In the genomic region with DNA sequence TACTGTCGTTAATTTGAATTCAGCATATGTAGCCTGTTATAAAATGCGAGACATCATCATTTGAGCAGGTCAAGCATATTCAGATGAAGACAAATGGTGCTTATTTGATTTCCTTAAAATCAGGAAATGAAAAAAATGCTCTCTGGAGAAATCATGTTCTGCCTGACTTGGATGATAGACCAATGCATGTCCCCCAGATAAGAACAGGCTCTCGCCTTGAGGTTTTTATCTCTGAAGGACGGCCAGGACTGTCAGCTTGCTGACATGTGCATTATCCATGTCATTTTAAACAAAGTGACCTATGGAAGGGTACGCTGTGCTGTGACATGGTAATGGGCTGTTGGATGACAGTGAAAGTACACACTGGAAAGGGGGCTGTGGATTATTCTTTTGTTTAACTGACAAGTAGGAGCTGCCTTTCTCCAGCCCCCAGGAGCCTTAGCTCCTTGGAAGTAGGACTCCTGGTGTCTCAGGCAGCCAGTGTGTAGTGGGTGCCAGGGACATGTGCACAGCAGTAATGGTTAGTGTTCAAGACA, we compare ENCODE assay signal across 1 cellular context.
TF ChIP-seq lines count a peak whose summit lies in the region.

No MANE protein-coding gene starts in this region.

TF ChIP-seq in GM12878, 131 proteins besides CTCF, POLR2A, EP300 and RAD21 (continued from another document):
- TF ChIP-seq, protein P1, sequence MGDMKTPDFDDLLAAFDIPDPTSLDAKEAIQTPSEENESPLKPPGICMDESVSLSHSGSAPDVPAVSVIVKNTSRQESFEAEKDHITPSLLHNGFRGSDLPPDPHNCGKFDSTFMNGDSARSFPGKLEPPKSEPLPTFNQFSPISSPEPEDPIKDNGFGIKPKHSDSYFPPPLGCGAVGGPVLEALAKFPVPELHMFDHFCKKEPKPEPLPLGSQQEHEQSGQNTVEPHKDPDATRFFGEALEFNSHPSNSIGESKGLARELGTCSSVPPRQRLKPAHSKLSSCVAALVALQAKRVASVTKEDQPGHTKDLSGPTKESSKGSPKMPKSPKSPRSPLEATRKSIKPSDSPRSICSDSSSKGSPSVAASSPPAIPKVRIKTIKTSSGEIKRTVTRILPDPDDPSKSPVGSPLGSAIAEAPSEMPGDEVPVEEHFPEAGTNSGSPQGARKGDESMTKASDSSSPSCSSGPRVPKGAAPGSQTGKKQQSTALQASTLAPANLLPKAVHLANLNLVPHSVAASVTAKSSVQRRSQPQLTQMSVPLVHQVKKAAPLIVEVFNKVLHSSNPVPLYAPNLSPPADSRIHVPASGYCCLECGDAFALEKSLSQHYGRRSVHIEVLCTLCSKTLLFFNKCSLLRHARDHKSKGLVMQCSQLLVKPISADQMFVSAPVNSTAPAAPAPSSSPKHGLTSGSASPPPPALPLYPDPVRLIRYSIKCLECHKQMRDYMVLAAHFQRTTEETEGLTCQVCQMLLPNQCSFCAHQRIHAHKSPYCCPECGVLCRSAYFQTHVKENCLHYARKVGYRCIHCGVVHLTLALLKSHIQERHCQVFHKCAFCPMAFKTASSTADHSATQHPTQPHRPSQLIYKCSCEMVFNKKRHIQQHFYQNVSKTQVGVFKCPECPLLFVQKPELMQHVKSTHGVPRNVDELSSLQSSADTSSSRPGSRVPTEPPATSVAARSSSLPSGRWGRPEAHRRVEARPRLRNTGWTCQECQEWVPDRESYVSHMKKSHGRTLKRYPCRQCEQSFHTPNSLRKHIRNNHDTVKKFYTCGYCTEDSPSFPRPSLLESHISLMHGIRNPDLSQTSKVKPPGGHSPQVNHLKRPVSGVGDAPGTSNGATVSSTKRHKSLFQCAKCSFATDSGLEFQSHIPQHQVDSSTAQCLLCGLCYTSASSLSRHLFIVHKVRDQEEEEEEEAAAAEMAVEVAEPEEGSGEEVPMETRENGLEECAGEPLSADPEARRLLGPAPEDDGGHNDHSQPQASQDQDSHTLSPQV (IDR thresholded peaks at IDR 0.05), result no peak
- TF ChIP-seq, protein P2, sequence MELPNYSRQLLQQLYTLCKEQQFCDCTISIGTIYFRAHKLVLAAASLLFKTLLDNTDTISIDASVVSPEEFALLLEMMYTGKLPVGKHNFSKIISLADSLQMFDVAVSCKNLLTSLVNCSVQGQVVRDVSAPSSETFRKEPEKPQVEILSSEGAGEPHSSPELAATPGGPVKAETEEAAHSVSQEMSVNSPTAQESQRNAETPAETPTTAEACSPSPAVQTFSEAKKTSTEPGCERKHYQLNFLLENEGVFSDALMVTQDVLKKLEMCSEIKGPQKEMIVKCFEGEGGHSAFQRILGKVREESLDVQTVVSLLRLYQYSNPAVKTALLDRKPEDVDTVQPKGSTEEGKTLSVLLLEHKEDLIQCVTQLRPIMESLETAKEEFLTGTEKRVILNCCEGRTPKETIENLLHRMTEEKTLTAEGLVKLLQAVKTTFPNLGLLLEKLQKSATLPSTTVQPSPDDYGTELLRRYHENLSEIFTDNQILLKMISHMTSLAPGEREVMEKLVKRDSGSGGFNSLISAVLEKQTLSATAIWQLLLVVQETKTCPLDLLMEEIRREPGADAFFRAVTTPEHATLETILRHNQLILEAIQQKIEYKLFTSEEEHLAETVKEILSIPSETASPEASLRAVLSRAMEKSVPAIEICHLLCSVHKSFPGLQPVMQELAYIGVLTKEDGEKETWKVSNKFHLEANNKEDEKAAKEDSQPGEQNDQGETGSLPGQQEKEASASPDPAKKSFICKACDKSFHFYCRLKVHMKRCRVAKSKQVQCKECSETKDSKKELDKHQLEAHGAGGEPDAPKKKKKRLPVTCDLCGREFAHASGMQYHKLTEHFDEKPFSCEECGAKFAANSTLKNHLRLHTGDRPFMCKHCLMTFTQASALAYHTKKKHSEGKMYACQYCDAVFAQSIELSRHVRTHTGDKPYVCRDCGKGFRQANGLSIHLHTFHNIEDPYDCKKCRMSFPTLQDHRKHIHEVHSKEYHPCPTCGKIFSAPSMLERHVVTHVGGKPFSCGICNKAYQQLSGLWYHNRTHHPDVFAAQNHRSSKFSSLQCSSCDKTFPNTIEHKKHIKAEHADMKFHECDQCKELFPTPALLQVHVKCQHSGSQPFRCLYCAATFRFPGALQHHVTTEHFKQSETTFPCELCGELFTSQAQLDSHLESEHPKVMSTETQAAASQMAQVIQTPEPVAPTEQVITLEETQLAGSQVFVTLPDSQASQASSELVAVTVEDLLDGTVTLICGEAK (IDR thresholded peaks at IDR 0.05; ENCODE audit: borderline replicate concordance), result no peak
- no peak for TF ChIP-seq ZNF274 (IDR thresholded peaks at IDR 0.05; ENCODE audit: insufficient read depth, insufficient read length)
- no peak for TF ChIP-seq SMAD5 (IDR thresholded peaks at IDR 0.05; ENCODE audit: low read depth)
- TF ChIP-seq, protein P3, sequence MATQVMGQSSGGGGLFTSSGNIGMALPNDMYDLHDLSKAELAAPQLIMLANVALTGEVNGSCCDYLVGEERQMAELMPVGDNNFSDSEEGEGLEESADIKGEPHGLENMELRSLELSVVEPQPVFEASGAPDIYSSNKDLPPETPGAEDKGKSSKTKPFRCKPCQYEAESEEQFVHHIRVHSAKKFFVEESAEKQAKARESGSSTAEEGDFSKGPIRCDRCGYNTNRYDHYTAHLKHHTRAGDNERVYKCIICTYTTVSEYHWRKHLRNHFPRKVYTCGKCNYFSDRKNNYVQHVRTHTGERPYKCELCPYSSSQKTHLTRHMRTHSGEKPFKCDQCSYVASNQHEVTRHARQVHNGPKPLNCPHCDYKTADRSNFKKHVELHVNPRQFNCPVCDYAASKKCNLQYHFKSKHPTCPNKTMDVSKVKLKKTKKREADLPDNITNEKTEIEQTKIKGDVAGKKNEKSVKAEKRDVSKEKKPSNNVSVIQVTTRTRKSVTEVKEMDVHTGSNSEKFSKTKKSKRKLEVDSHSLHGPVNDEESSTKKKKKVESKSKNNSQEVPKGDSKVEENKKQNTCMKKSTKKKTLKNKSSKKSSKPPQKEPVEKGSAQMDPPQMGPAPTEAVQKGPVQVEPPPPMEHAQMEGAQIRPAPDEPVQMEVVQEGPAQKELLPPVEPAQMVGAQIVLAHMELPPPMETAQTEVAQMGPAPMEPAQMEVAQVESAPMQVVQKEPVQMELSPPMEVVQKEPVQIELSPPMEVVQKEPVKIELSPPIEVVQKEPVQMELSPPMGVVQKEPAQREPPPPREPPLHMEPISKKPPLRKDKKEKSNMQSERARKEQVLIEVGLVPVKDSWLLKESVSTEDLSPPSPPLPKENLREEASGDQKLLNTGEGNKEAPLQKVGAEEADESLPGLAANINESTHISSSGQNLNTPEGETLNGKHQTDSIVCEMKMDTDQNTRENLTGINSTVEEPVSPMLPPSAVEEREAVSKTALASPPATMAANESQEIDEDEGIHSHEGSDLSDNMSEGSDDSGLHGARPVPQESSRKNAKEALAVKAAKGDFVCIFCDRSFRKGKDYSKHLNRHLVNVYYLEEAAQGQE (IDR thresholded peaks at IDR 0.05; ENCODE audit: low read depth, low read length), result no peak
- no peak for TF ChIP-seq ASH2L (IDR thresholded peaks at IDR 0.05; ENCODE audit: borderline replicate concordance, low read depth)
- no peak for TF ChIP-seq SMARCA5 (IDR thresholded peaks at IDR 0.05)
- TF ChIP-seq BACH1 (IDR thresholded peaks at IDR 0.05; ENCODE audit: borderline replicate concordance), result no peak
